In the genomic region with DNA sequence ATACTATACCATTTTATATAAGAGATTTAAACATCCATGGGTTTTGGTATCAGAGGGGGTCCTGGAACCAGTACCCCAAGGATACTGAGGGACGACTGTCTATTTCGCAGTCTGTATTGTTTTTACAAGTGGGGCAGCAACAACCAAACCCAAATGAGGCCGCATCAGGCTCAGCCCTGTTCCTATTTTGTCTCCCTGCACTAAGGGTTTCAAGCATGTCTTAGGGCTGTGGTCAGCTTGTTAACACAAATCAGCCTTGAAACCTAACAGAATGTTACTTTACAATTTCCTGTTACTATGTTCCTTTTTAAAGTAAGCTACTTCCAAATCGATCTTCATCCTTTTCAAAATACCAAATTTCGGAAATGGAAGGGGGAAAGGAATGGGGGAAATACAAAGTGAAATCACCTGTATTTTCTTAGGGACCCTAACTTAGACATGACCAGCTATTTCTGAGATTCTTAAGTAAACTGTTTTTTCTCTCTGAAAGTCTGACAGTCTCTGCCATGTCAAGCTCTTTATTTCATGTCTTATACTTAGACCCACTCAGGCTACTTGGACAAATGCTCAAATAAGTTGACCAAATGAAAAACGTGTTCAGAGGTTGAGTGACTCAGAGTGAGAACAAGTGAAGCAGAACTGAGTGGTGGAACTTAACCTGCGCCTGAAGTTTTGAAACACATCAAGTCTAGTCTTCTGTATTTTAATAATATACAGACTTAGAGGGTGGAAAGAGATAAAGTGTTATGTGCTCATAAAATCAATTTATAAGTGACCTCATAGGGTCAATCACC, we compare ENCODE assay signal across 8 cellular contexts.
A peak's percentile ranks its signal among the peaks of the same experiment; 100 is the strongest.
DNase-seq lines count a peak whose midpoint lies in the region; ATAC-seq and TF ChIP-seq lines count a peak whose summit lies in the region.

No MANE protein-coding gene starts in this region.

- peaks cover 12% of the 10 kb centered on the region for H3K36me3 Mint-ChIP-seq in T-cell

- H3K4me1 Mint-ChIP-seq in T-cell = peaks cover 43 to 50% (median 45%) of the 10 kb centered on the region in 3 donors

- H3K9me3 ChIP-seq in left ventricle myocardium inferior (replicated peaks) (peaks cover 14% of the 10 kb centered on the region), osteoblast (ENCODE audit: low read depth, low read length) (no peaks in the 10 kb centered on the region)

- peaks cover 10% of the 10 kb centered on the region for H3K79me2 ChIP-seq in osteoblast (ENCODE audit: insufficient read depth, low read length)

- H3K4me2 ChIP-seq in osteoblast (ENCODE audit: insufficient read depth, low read length) = no peak overlapping the region

- peak overlapping the region; percentile 40 to 57 (median 55) for H3K4me3 Mint-ChIP-seq in T-cell

- peaks cover 8% of the 10 kb centered on the region for H3K36me3 ChIP-seq in left ventricle myocardium inferior
- peaks cover 43% of the 10 kb centered on the region for H3K36me3 ChIP-seq in osteoblast (ENCODE audit: insufficient read depth, low read length)

- DNase-seq in left ventricle myocardium inferior (no peak), cardiac septum (ENCODE audit: low spot score) (no peak), T-cell (peak in 12 of 34 experiments; percentile 1 to 17 (median 4)), osteoblast (ENCODE audit: insufficient read length, low spot score, missing footprints) (peak; percentile 21), HPDE6-E6E7 (ENCODE audit: extremely low spot score) (no peak), NCI-H2196 treated with DMSO at 0.1 percent for 48 hours (lab: John Stamatoyannopoulos, UW; ENCODE audit: unreplicated experiment) (no peak)
- no peak for DNase-seq in stimulated activated CD4-positive, alpha-beta T cell treated with anti-CD3 and anti-CD28 coated beads, Interleukin-4, amount 100 ng/mL, for 4 hours

- POLR2A ChIA-PET in T-cell (lab: Charles Lee) = interaction anchor here (0.6 to 1.3 kb wide), 5 partner anchors 10 to 77 kb away, joined by 3 to 6 read pairs (median 3); no protein-coding TSS in a partner anchor

- ATAC-seq in HG03025 (IDR thresholded peaks at IDR 0.05; ENCODE audit: low FRiP score, unreplicated experiment) = peak; percentile 94
- ATAC-seq in T-cell (replicated peaks in 1 of 4) = peak; percentile 47 to 52 (median 52)

- H3K27me3 Mint-ChIP-seq in T-cell = no peaks in the 10 kb centered on the region

- H3K9me3 Mint-ChIP-seq in T-cell = peaks cover 0 to 9% (median 4%) of the 10 kb centered on the region in 3 donors

- no peak overlapping the region for H2AFZ ChIP-seq in osteoblast (ENCODE audit: low read length)

- peak overlapping the region; percentile 69 for H3K27ac ChIP-seq in left ventricle myocardium inferior (replicated peaks)
- no peak overlapping the region for H3K27ac ChIP-seq in osteoblast (ENCODE audit: low read depth, low read length)

- H3K27me3 ChIP-seq in left ventricle myocardium inferior (ENCODE audit: low read depth) = no peaks in the 10 kb centered on the region
- no peaks in the 10 kb centered on the region for H3K27me3 ChIP-seq in osteoblast (ENCODE audit: insufficient read depth, low read length)

- H3K4me3 ChIP-seq in left ventricle myocardium inferior (no peak overlapping the region), osteoblast (ENCODE audit: insufficient read depth, low read length) (no peak overlapping the region)

- TF ChIP-seq CTCF in left ventricle myocardium inferior (IDR thresholded peaks at IDR 0.05; ENCODE audit: borderline replicate concordance) (no peak), osteoblast (IDR thresholded peaks at IDR 0.05; ENCODE audit: extremely low read depth, low read depth, low read length) (no peak)

- H3K27ac Mint-ChIP-seq in T-cell = peak overlapping the region; percentile 84 to 85

- CTCF ChIA-PET in T-cell (lab: Charles Lee) = interaction anchor here (0.7 to 1.6 kb wide), 3 partner anchors 17 to 925 kb away, joined by 3 to 4 read pairs (median 3); no protein-coding TSS in a partner anchor

- H4K20me1 ChIP-seq in osteoblast (ENCODE audit: insufficient read depth, low read length) = no peaks in the 10 kb centered on the region

- intact Hi-C loops in left ventricle myocardium inferior (cut with micrococcal nuclease) (no loop called here), cardiac septum (cut with DNase I) (no loop called here)

- H3K4me1 ChIP-seq in left ventricle myocardium inferior (peaks cover 11% of the 10 kb centered on the region), osteoblast (ENCODE audit: insufficient read depth, low read length) (no peaks in the 10 kb centered on the region)
